ENCODE assay signal across 8 cellular contexts in the genomic region with DNA sequence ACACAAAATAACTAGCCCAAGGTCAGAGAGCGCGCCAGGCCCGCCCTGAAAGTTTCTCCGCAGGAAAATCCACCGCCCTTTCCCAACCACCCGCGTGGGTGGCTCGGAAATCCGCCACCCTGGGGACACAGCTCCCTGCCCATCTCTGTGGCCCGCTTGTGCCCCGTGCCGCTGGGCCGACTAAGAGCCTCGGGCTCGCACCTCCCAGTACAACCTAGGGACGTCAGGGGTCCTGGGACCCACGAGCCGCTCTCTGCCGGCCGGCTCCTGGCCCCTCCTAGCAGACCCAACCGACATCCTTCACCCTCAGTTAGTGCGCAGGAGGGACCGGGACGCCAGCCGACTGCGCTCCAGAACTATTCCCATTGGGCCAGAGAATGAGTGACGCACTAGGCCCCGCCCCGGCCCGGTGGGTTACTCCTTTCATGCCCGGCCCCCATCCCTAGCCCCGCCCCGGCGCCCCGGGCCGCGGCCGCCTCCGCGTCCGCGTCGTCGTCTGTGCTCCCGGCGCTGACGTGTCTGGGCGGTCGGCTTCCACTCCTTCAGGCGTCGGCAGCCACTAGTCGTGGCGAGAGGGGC. TPM values are rescaled to one million over a fixed set of nuclear protein-coding genes. Genes with fewer than 3 reads are reported as not detected.
DNase-seq lines count a peak whose midpoint lies in the region; ATAC-seq and TF ChIP-seq lines count a peak whose summit lies in the region.

No MANE protein-coding gene starts in this region.

- H3K27ac ChIP-seq in HUES48 (ENCODE audit: low read depth, low read length) = peak overlapping the region; percentile 80
- peak overlapping the region; percentile 69 for H3K27ac ChIP-seq in endodermal cell (ENCODE audit: low read depth, low read length)

- peak; percentile 95 for ATAC-seq in GM21423 (IDR thresholded peaks at IDR 0.05; ENCODE audit: unreplicated experiment)

- H3K27me3 ChIP-seq in HUES48 (ENCODE audit: control insufficient read depth, insufficient read depth, low read length) (peaks cover 8% of the 10 kb centered on the region), NT2/D1 (ENCODE audit: insufficient read depth, insufficient read length) (peaks cover 11% of the 10 kb centered on the region), endodermal cell (ENCODE audit: control insufficient read depth, insufficient read depth, low read length, poor library complexity, severe bottlenecking) (no peaks in the 10 kb centered on the region)

- H3K9me3 ChIP-seq in HUES48 (ENCODE audit: control insufficient read depth, insufficient read depth, low read length) = no peaks in the 10 kb centered on the region
- H3K9me3 ChIP-seq in NT2/D1 (ENCODE audit: insufficient read depth, low read length) = no peaks in the 10 kb centered on the region
- H3K9me3 ChIP-seq in endodermal cell (ENCODE audit: control insufficient read depth, low read length) = no peaks in the 10 kb centered on the region

- H3K9ac ChIP-seq in HUES48 (ENCODE audit: low read depth, low read length) (peak overlapping the region; percentile 67), NT2/D1 (ENCODE audit: insufficient read length, low read depth) (peak overlapping the region; percentile 97), endodermal cell (ENCODE audit: extremely low read depth, low read length, poor library complexity, severe bottlenecking) (peak overlapping the region; percentile 70)

- H3K36me3 Mint-ChIP-seq in Calu3 (ENCODE audit: insufficient read depth, unreplicated experiment) = peaks cover 26% of the 10 kb centered on the region
- H3K36me3 Mint-ChIP-seq in endodermal cell (ENCODE audit: low read depth) = no peaks in the 10 kb centered on the region
- H3K36me3 Mint-ChIP-seq in mesothelial cell of epicardium = no peaks in the 10 kb centered on the region

- peaks cover 11% of the 10 kb centered on the region for H3K4me1 ChIP-seq in HUES48 (ENCODE audit: control insufficient read depth, insufficient read depth, low read length)
- H3K4me1 ChIP-seq in NT2/D1 (ENCODE audit: insufficient read depth, insufficient read length) = no peaks in the 10 kb centered on the region
- no peaks in the 10 kb centered on the region for H3K4me1 ChIP-seq in endodermal cell (ENCODE audit: control insufficient read depth, insufficient read depth, low read length)

- CTCF ChIA-PET in Calu3 (lab: Charles Lee) = interaction anchor here (1.6 kb wide), 1 partner anchor 203 kb away, joined by 6 read pairs; no protein-coding TSS in a partner anchor

- H3K4me3 Mint-ChIP-seq in Calu3 (ENCODE audit: low read depth, unreplicated experiment) = peak overlapping the region; percentile 84
- H3K4me3 Mint-ChIP-seq in endodermal cell = peak overlapping the region; percentile 70
- H3K4me3 Mint-ChIP-seq in mesothelial cell of epicardium = peak overlapping the region; percentile 91

- H3K27ac Mint-ChIP-seq in Calu3 (ENCODE audit: unreplicated experiment) = peak overlapping the region; percentile 72
- peak overlapping the region; percentile 96 for H3K27ac Mint-ChIP-seq in endodermal cell
- peak overlapping the region; percentile 96 for H3K27ac Mint-ChIP-seq in mesothelial cell of epicardium

- peaks cover 26% of the 10 kb centered on the region for H3K4me1 Mint-ChIP-seq in Calu3 (ENCODE audit: low read depth, unreplicated experiment)
- peaks cover 26% of the 10 kb centered on the region for H3K4me1 Mint-ChIP-seq in endodermal cell
- H3K4me1 Mint-ChIP-seq in mesothelial cell of epicardium = peaks cover 21% of the 10 kb centered on the region

- TF ChIP-seq CTCF in Calu3 (IDR thresholded peaks at IDR 0.05; ENCODE audit: unreplicated experiment) (no peak), endodermal cell (conservative IDR thresholded peaks at IDR 0.05) (no peak), mesothelial cell of epicardium (IDR thresholded peaks at IDR 0.05; ENCODE audit: unreplicated experiment) (no peak)

- H3K27me3 Mint-ChIP-seq in Calu3 (ENCODE audit: unreplicated experiment) (no peaks in the 10 kb centered on the region), endodermal cell (ENCODE audit: insufficient read depth) (no peaks in the 10 kb centered on the region), mesothelial cell of epicardium (ENCODE audit: low read depth) (no peaks in the 10 kb centered on the region)

- BruUV-seq in Calu3 (replicated peaks; lab: Mats Ljungman, UMichigan) = no TSS peak

- intact Hi-C loops in Calu3 (cut with micrococcal nuclease; ENCODE audit: unreplicated experiment) = loop anchor here (5.0 kb wide), 1 partner anchor 64 kb away; a partner anchor contains a TSS

- 2 to 5% methylated on average over 4 to 53 of the region's 53 CpGs for WGBS in endodermal cell (ENCODE audit: insufficient coverage in 1 of 2, insufficient read length in 1 of 2), 2 experiments

- H3K9me3 Mint-ChIP-seq in Calu3 (ENCODE audit: low read depth, unreplicated experiment) (no peaks in the 10 kb centered on the region), endodermal cell (no peaks in the 10 kb centered on the region), mesothelial cell of epicardium (no peaks in the 10 kb centered on the region)

- H3K4me3 ChIP-seq in HUES48 (ENCODE audit: low read depth, low read length) = peak overlapping the region; percentile 82
- peak overlapping the region; percentile 86 for H3K4me3 ChIP-seq in NT2/D1 (ENCODE audit: insufficient read length, low read depth)
- peak overlapping the region; percentile 90 for H3K4me3 ChIP-seq in endodermal cell (ENCODE audit: low read length)

- peak; percentile 99 for DNase-seq in Calu3
- peak; percentile 96 for DNase-seq in NT2/D1 (ENCODE audit: low read depth, low spot score)
- peak; percentile 94 for DNase-seq in activated CD8-positive, alpha-beta memory T cell treated with anti-CD3 and anti-CD28 coated beads, Interleukin-2, amount 50 U/mL, for 24 hours (ENCODE audit: extremely low read depth)
- DNase-seq in endodermal cell = peak; percentile 99
- DNase-seq in mesothelial cell of epicardium (ENCODE audit: low spot score in 2 of 2, unreplicated experiment in 2 of 2) = peak; percentile 96 to 98
- peak; percentile 95 to 97 for DNase-seq in stimulated activated CD8-positive, alpha-beta memory T cell treated with anti-CD3 and anti-CD28 coated beads, Interleukin-15, amount 100 ng/mL, for 4 hours (ENCODE audit: low read depth in 2 of 2)

- peaks cover 2% of the 10 kb centered on the region for H3K36me3 ChIP-seq in HUES48 (ENCODE audit: control insufficient read depth, insufficient read depth, low read length)
- H3K36me3 ChIP-seq in NT2/D1 (ENCODE audit: insufficient read depth, insufficient read length, low read length) = peaks cover 8% of the 10 kb centered on the region
- H3K36me3 ChIP-seq in endodermal cell (ENCODE audit: control insufficient read depth, insufficient read depth, low read length) = no peaks in the 10 kb centered on the region

RNA-seq across cellular contexts. Expression of a gene that starts 0.4 kb away (rescaled TPM):
- 40.8 and 47.2 TPM in 2 replicates for total RNA-seq in Calu3 (2022)
- total RNA-seq in endodermal cell = 10 to 100 TPM; 36.4 to 39.4 TPM
- 33.2 TPM for polyA plus RNA-seq in endodermal cell (2013, experiment 1 of 2)
- polyA plus RNA-seq in endodermal cell (2013, experiment 2 of 2) = 34.8 TPM
- 29.4 to 31.0 TPM (median 30.4 TPM) in 3 replicates for total RNA-seq in mesothelial cell of epicardium

Comparison
In these comparisons a context has a peak if more than half of its experiments do, and no peak if none do; other contexts are left out.
1. Peak in every context shown above with its lines: DNase-seq, ATAC-seq, H3K4me3 ChIP-seq and H3K27ac ChIP-seq.